1 cellular context compared by ENCODE assay signal in the genomic region with DNA sequence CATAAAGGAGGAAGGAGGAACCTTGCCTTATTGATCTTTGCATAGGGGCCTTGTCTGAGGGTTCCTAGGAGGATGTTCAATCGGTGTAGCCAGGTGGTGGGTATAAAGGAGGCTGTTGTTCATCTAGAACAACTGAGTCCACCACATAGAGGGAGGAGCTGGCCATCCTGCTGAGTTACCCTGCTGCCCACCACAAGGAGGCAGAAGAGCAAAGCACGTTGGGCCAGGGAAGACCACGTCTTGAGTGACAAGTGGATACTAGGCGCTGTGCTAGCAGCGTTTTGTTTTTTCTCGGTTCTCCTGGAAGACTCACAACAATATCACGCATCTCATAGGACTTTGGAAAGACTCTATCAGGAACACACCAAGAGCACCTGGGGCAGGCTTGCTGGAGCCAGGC.
TF ChIP-seq lines count a peak whose summit lies in the region.

No MANE protein-coding gene starts in this region.

TF ChIP-seq in GM12891, 5 proteins besides CTCF, POLR2A, EP300 and RAD21 (continued from another document):
- no peak for TF ChIP-seq TAF1 (IDR thresholded peaks at IDR 0.05; ENCODE audit: low read depth, low read length)
- no peak for TF ChIP-seq SPI1 (IDR thresholded peaks at IDR 0.05; ENCODE audit: low read depth, low read length)
- TF ChIP-seq POLR2AphosphoS5 (IDR thresholded peaks at IDR 0.05; ENCODE audit: low read depth, low read length): no peak
- no peak for TF ChIP-seq PAX5 (IDR thresholded peaks at IDR 0.05; ENCODE audit: insufficient read depth, low read length, severe bottlenecking)
